ENCODE assay signal across 8 cellular contexts in genomic region chr11:31369348-31370329, GRCh38. TPM values are rescaled to one million over a fixed set of nuclear protein-coding genes. Genes with fewer than 3 reads are reported as not detected.
A peak's percentile ranks its signal among the peaks of the same experiment; 100 is the strongest.
DNase-seq lines count a peak whose midpoint lies in the region; ATAC-seq and TF ChIP-seq lines count a peak whose summit lies in the region.

Gene DCDC1 (minus strand): TSS chr11:31369739. CDS start chr11:31328280, 41,459 bp downstream.
Gene DNAJC24 (plus strand): TSS chr11:31369860. CDS start chr11:31370749, 889 bp downstream.

- no peaks in the 10 kb centered on the region for H3K9me3 ChIP-seq in CD4-positive, alpha-beta T cell (ENCODE audit: control insufficient read depth, low read length)

- peak; percentile 94 for ATAC-seq in CD4-positive, alpha-beta T cell (ENCODE audit: poor library complexity)
- ATAC-seq in GM19452 (IDR thresholded peaks at IDR 0.05; ENCODE audit: unreplicated experiment), result peak; percentile 98
- peak; percentile 95 for ATAC-seq in HG03575 (IDR thresholded peaks at IDR 0.05; ENCODE audit: extremely low read depth, insufficient number of reproducible peaks, low FRiP score, unreplicated experiment)

- H3K4me3 ChIP-seq in lower leg skin (ENCODE audit: low read depth, poor library complexity, severe bottlenecking), result peak within 1 kb of the TSS; percentile 67

- CTCF ChIA-PET in CD4-positive, alpha-beta T cell (lab: Charles Lee), result interaction anchor here (0.9 to 1.0 kb wide), 3 partner anchors 9 to 28 kb away, joined by 3 to 4 read pairs (median 3); no protein-coding TSS in a partner anchor
- CTCF ChIA-PET in activated CD4-positive, alpha-beta memory T cell treated with anti-CD3 and anti-CD28 coated beads for 36 hours (lab: Charles Lee), result interaction anchor here (0.6 to 1.4 kb wide), 3 partner anchors 28 to 1831 kb away, joined by 3 to 4 read pairs (median 3); no protein-coding TSS in a partner anchor

- no peaks in the 10 kb centered on the region for H3K9me3 Mint-ChIP-seq in CD4-positive, alpha-beta T cell
- H3K9me3 Mint-ChIP-seq in activated CD4-positive, alpha-beta memory T cell treated with anti-CD3 and anti-CD28 coated beads for 36 hours, result no peaks in the 10 kb centered on the region

- peak within 1 kb of the TSS; percentile 56 for H3K27ac ChIP-seq in CD4-positive, alpha-beta T cell (ENCODE audit: low read depth, low read length)

- no peaks in the 10 kb centered on the region for H3K27me3 ChIP-seq in CD4-positive, alpha-beta T cell (ENCODE audit: control insufficient read depth, insufficient read depth, low read length)

- peak within 1 kb of the TSS; percentile 78 for H3K27ac Mint-ChIP-seq in CD4-positive, alpha-beta T cell
- peak within 1 kb of the TSS; percentile 83 for H3K27ac Mint-ChIP-seq in activated CD4-positive, alpha-beta memory T cell treated with anti-CD3 and anti-CD28 coated beads for 36 hours

- TF ChIP-seq CTCF in CD4-positive, alpha-beta T cell (IDR thresholded peaks at IDR 0.05), result no peak
- no peak for TF ChIP-seq CTCF in lower leg skin (IDR thresholded peaks at IDR 0.05)

- TF ChIP-seq POLR2A in lower leg skin (IDR thresholded peaks at IDR 0.05), result no peak

- H3K27me3 Mint-ChIP-seq in CD4-positive, alpha-beta T cell, result no peaks in the 10 kb centered on the region
- H3K27me3 Mint-ChIP-seq in activated CD4-positive, alpha-beta memory T cell treated with anti-CD3 and anti-CD28 coated beads for 36 hours, result no peaks in the 10 kb centered on the region

- POLR2A ChIA-PET in CD4-positive, alpha-beta T cell (lab: Charles Lee), result interaction anchor here (0.7 to 1.7 kb wide), 3 partner anchors 17 to 141 kb away, joined by 3 to 4 read pairs (median 4); partner anchors contain the start of genes ELP4 and IMMP1L
- POLR2A ChIA-PET in activated CD4-positive, alpha-beta memory T cell treated with anti-CD3 and anti-CD28 coated beads for 36 hours (lab: Charles Lee), result no interaction called here

- H3K36me3 Mint-ChIP-seq in CD4-positive, alpha-beta T cell (ENCODE audit: low read depth), result peaks cover 23% of the 10 kb centered on the region
- peaks cover 8% of the 10 kb centered on the region for H3K36me3 Mint-ChIP-seq in activated CD4-positive, alpha-beta memory T cell treated with anti-CD3 and anti-CD28 coated beads for 36 hours

- H3K4me3 Mint-ChIP-seq in CD4-positive, alpha-beta T cell, result peak within 1 kb of the TSS; percentile 98
- peak within 1 kb of the TSS; percentile 85 for H3K4me3 Mint-ChIP-seq in activated CD4-positive, alpha-beta memory T cell treated with anti-CD3 and anti-CD28 coated beads for 36 hours

- WGBS in lower leg skin, 2 donors, result 1% methylated on average over 53 of the region's 53 CpGs

- peaks cover 77% of the 10 kb centered on the region for H3K4me1 Mint-ChIP-seq in CD4-positive, alpha-beta T cell (ENCODE audit: low read depth)
- peaks cover 55% of the 10 kb centered on the region for H3K4me1 Mint-ChIP-seq in activated CD4-positive, alpha-beta memory T cell treated with anti-CD3 and anti-CD28 coated beads for 36 hours (ENCODE audit: low read depth)

- DNase-seq in CD4-positive, alpha-beta T cell, result peak; percentile 90 to 93 (median 91)
- DNase-seq in NCI-H82 (lab: John Stamatoyannopoulos, UW) (peak; percentile 96), ecto neural progenitor cell (ENCODE audit: low spot score) (peak; percentile 95), lower leg skin (ENCODE audit: low spot score in 2 of 2) (peak; percentile 87 to 97)
- peak; percentile 95 for DNase-seq in activated CD4-positive, alpha-beta memory T cell treated with anti-CD3 and anti-CD28 coated beads for 36 hours
- peak; percentile 91 for DNase-seq in stimulated activated CD4-positive, alpha-beta T cell treated with anti-CD3 and anti-CD28 coated beads, Interleukin-4, amount 100 ng/mL, for 4 hours

- intact Hi-C loops in CD4-positive, alpha-beta T cell (cut with DNase I, micrococcal nuclease), result loop anchor here (5.0 to 10.0 kb wide), 4 partner anchors 135 to 1215 kb away; partner anchors contain the start of genes ELP4 (in 2 of the 2), IMMP1L (in 2 of the 2) and EIF3M (in 1 of the 2)
- intact Hi-C loops in activated CD4-positive, alpha-beta memory T cell treated with anti-CD3 and anti-CD28 coated beads for 36 hours (cut with micrococcal nuclease), result loop anchor here (1.0 to 5.0 kb wide), 5 partner anchors 140 to 1793 kb away; partner anchors contain the start of genes ARL14EP, CSTF3, ELP4 and IMMP1L
- intact Hi-C loops in lower leg skin (cut with DNase I; ENCODE audit: low total_unique reads), result no loop called here

RNA-seq across cellular contexts. Expression of gene DCDC1, which starts in this region (rescaled TPM):
- total RNA-seq in CD4-positive, alpha-beta T cell, result under 1 TPM in 1 of 2 experiments, not detected in 1; 0.11 TPM
- total RNA-seq in activated CD4-positive, alpha-beta memory T cell treated with anti-CD3 and anti-CD28 coated beads for 36 hours, result under 1 TPM; 0.21 to 0.27 TPM
- under 1 TPM in 3 of 4 donors, not detected in 1; 0.05 to 0.81 (median 0.42) TPM for total RNA-seq in lower leg skin

RNA-seq across cellular contexts. Expression of gene DNAJC24, which starts in this region (rescaled TPM):
- 1 to 10 TPM; 6.5 to 7.5 TPM for total RNA-seq in CD4-positive, alpha-beta T cell
- 10 to 100 TPM; 15.4 to 16.8 TPM for total RNA-seq in activated CD4-positive, alpha-beta memory T cell treated with anti-CD3 and anti-CD28 coated beads for 36 hours
- total RNA-seq in lower leg skin, result 10 to 100 TPM in 1 of 4 donors, 1 to 10 TPM in 3; 9.2 to 17.1 (median 9.3) TPM

Comparison
In these comparisons a context has a peak if more than half of its experiments do, and no peak if none do; other contexts are left out.
1. Peak in every context shown above with its lines: DNase-seq, ATAC-seq, H3K4me3 ChIP-seq and H3K27ac ChIP-seq.